ENCODE assay signal across 20 cellular contexts in genomic region chr1:231541842-231542241, GRCh38. TPM values are rescaled to one million over a fixed set of nuclear protein-coding genes. Genes with fewer than 3 reads are reported as not detected.
DNase-seq lines count a peak whose midpoint lies in the region; ATAC-seq and TF ChIP-seq lines count a peak whose summit lies in the region.
"Had no signal": no experiment of that assay in that cellular context is flagged by ENCODE, and none has a peak within 500 bp of the region (broad histone marks: within the 10 kb centered on the region; RNA-seq: fewer than 3 reads in every experiment).

No MANE protein-coding gene starts in this region.

- no peaks in the 10 kb centered on the region for H3K27me3 Mint-ChIP-seq in activated naive CD4-positive, alpha-beta T cell treated with anti-CD3 and anti-CD28 coated beads for 36 hours (ENCODE audit: low read depth)
- H3K27me3 Mint-ChIP-seq in CD14-positive monocyte (ENCODE audit: low read depth in 3 of 3) (no peaks in the 10 kb centered on the region), osteocyte (ENCODE audit: unreplicated experiment) (no peaks in the 10 kb centered on the region)
- H3K27me3 Mint-ChIP-seq: IgD-negative memory B cell had no signal

- peaks cover 6% of the 10 kb centered on the region for H3K4me1 Mint-ChIP-seq in activated naive CD4-positive, alpha-beta T cell treated with anti-CD3 and anti-CD28 coated beads for 36 hours (ENCODE audit: low read depth)
- H3K4me1 Mint-ChIP-seq in CD14-positive monocyte (no peaks in the 10 kb centered on the region), osteocyte (ENCODE audit: unreplicated experiment) (peaks cover 6% of the 10 kb centered on the region)

- ATAC-seq in left lobe of liver, result no peak
- ATAC-seq: HCT116 had no signal

- H3K27ac Mint-ChIP-seq in activated naive CD4-positive, alpha-beta T cell treated with anti-CD3 and anti-CD28 coated beads for 36 hours, result peak overlapping the region; percentile 19
- H3K27ac Mint-ChIP-seq in CD14-positive monocyte (peak overlapping the region in 5 of 7 donors; percentile 8 to 82 (median 40)), osteocyte (ENCODE audit: unreplicated experiment) (peak overlapping the region; percentile 70)

- H3K9me3 Mint-ChIP-seq in activated naive CD4-positive, alpha-beta T cell treated with anti-CD3 and anti-CD28 coated beads for 36 hours, result peaks cover 4% of the 10 kb centered on the region
- H3K9me3 Mint-ChIP-seq in CD14-positive monocyte (peaks cover 0 to 7% (median 6%) of the 10 kb centered on the region in 7 donors), osteocyte (ENCODE audit: unreplicated experiment) (peaks cover 7% of the 10 kb centered on the region)

- CTCF ChIA-PET in activated naive CD4-positive, alpha-beta T cell treated with anti-CD3 and anti-CD28 coated beads for 36 hours (lab: Charles Lee), result no interaction called here

- no peak for DNase-seq in activated naive CD4-positive, alpha-beta T cell treated with anti-CD3 and anti-CD28 coated beads for 36 hours
- no peak for DNase-seq in activated naive CD4-positive, alpha-beta T cell treated with Interleukin-2 at 50 U/mL for 16 hours
- DNase-seq in CD14-positive monocyte (ENCODE audit: low spot score) (no peak), dermis blood vessel endothelial cell (peak; percentile 58), osteocyte (ENCODE audit: extremely low spot score, unreplicated experiment) (no peak), T-helper 9 cell (no peak), left lobe of liver (ENCODE audit: low spot score) (no peak), HK-2 (ENCODE audit: unreplicated experiment) (no peak)
- DNase-seq: C1 segment of cervical spinal cord, DMS79, GOT3, Karpas-422, MG63, NCI-H1048, NCI-H1436 treated with DMSO at 0.1 percent for 48 hours, NCI-H2029, NCI-H510A treated with DMSO at 0.1 percent for 48 hours, SIG-M5 had no signal

- peaks cover 40% of the 10 kb centered on the region for H3K36me3 Mint-ChIP-seq in activated naive CD4-positive, alpha-beta T cell treated with anti-CD3 and anti-CD28 coated beads for 36 hours (ENCODE audit: low read depth)
- H3K36me3 Mint-ChIP-seq in CD14-positive monocyte (peaks cover 71 to 78% of the 10 kb centered on the region in 2 donors), osteocyte (ENCODE audit: unreplicated experiment) (peaks cover 61% of the 10 kb centered on the region)

- H3K4me3 Mint-ChIP-seq in activated naive CD4-positive, alpha-beta T cell treated with anti-CD3 and anti-CD28 coated beads for 36 hours, result no peak overlapping the region
- no peak overlapping the region for H3K4me3 Mint-ChIP-seq in CD14-positive monocyte
- no peak overlapping the region for H3K4me3 Mint-ChIP-seq in osteocyte (ENCODE audit: unreplicated experiment)

- no peak for TF ChIP-seq CTCF in CD14-positive monocyte (IDR thresholded peaks at IDR 0.05)
- TF ChIP-seq CTCF in osteocyte (IDR thresholded peaks at IDR 0.05), result no peak

- intact Hi-C loops in activated naive CD4-positive, alpha-beta T cell treated with anti-CD3 and anti-CD28 coated beads for 36 hours (cut with micrococcal nuclease), result no loop called here
- intact Hi-C loops in CD14-positive monocyte (cut with micrococcal nuclease), result no loop called here

RNA-seq across cellular contexts. Expression of gene TSNAX, which starts 13.4 kb away (rescaled TPM):
- 10 to 100 TPM; 25.7 to 28.2 TPM for total RNA-seq in activated naive CD4-positive, alpha-beta T cell treated with anti-CD3 and anti-CD28 coated beads for 36 hours
- 10 to 100 TPM; 82.0 to 86.9 TPM for polyA plus RNA-seq in CD14-positive monocyte
- total RNA-seq in dermis blood vessel endothelial cell (38.0 and 42.4 TPM in 2 replicates), osteocyte (44.1 and 45.2 TPM in 2 replicates), left lobe of liver (13.3 TPM)

Comparison
In these comparisons a context has a peak if more than half of its experiments do, and no peak if none do; other contexts are left out.
1. H3K27ac Mint-ChIP-seq: peak in every context shown above with its lines; median percentile 70 in osteocyte; 40 in CD14-positive monocyte; 19 in activated naive CD4-positive, alpha-beta T cell treated with anti-CD3 and anti-CD28 coated beads for 36 hours.